In genomic region chr19:1445185-1445931, GRCh38 we compare ENCODE assay signal across 1 cellular context.
TF ChIP-seq lines count a peak whose summit lies in the region.

No MANE protein-coding gene starts in this region.

TF ChIP-seq in GM23338, 12 proteins besides CTCF, POLR2A, EP300 and RAD21 (continued from another document):
- no peak for TF ChIP-seq ZNF462 (CRISPR knock-in tag; IDR thresholded peaks at IDR 0.05)
- no peak for TF ChIP-seq ZNF331 (CRISPR knock-in tag; IDR thresholded peaks at IDR 0.05; ENCODE audit: low read depth)
- no peak for TF ChIP-seq POLR2AphosphoS5 (IDR thresholded peaks at IDR 0.05; ENCODE audit: low read depth)
- no peak for TF ChIP-seq EZH2phosphoT487 (IDR thresholded peaks at IDR 0.05; ENCODE audit: unreplicated experiment)
- TF ChIP-seq EZH2 (IDR thresholded peaks at IDR 0.05; ENCODE audit: low read depth, unreplicated experiment) = no peak
- no peak for TF ChIP-seq STAT1 (IDR thresholded peaks at IDR 0.05; ENCODE audit: unreplicated experiment)
- TF ChIP-seq CREB1 (CRISPR knock-in tag; IDR thresholded peaks at IDR 0.05; ENCODE audit: low read depth) = no peak
TF ChIP-seq in GM23338: peak in this region for 0.
